Comparison of ENCODE assay signal across 1 cellular context in genomic region chr10:22244001-22244400, GRCh38.
TF ChIP-seq lines count a peak whose summit lies in the region.

No MANE protein-coding gene starts in this region.

TF ChIP-seq in WTC11, 78 proteins besides CTCF, POLR2A, EP300 and RAD21:
- TF ChIP-seq MYBL2 (CRISPR knock-in tag; IDR thresholded peaks at IDR 0.05) (no peak), ZBTB21 (CRISPR knock-in tag; IDR thresholded peaks at IDR 0.05; ENCODE audit: borderline replicate concordance) (no peak), ATF6 (CRISPR knock-in tag; IDR thresholded peaks at IDR 0.05) (no peak), ESRRA (CRISPR knock-in tag; IDR thresholded peaks at IDR 0.05; ENCODE audit: borderline replicate concordance) (no peak), ZNF232 (CRISPR knock-in tag; IDR thresholded peaks at IDR 0.05) (no peak), GABPB1 (CRISPR knock-in tag; IDR thresholded peaks at IDR 0.05) (no peak), NFATC4 (CRISPR knock-in tag; IDR thresholded peaks at IDR 0.05) (no peak), MXD4 (CRISPR knock-in tag; IDR thresholded peaks at IDR 0.05; ENCODE audit: borderline replicate concordance) (no peak), ZMAT4 (CRISPR knock-in tag; IDR thresholded peaks at IDR 0.05) (no peak), TEAD1 (CRISPR knock-in tag; IDR thresholded peaks at IDR 0.05) (no peak)
TF ChIP-seq in WTC11: peak in this region for 0.
